In the genomic region with DNA sequence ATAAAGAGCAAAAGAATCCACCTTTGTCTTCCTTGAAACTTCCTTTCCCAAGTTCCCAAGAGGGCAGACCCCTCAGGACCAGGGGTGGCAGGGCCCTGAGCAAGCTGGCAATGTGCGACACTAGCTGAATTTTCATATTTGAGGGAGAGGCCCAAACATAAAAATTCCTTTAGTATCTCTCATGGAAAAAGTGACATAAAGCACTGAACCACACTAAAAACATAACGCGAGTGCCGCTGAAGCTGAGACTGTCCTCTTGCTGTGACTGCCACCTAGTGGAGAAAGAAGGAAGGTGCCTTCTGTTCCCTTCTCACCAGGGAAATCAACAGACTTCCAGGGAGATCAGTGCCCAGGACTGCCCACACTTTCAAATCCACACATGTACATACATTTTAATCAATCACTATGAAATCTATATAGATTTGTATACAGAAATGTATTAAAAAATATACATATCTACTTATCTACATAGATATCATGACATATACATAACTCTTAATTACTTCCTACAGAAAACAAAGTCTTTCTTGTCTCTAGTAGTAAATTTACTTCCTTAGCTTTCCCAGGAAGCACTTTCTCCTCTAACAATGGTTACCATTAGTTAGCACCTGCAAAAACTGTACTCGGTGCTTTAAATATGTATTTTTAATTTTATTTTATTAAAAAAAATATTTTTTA, we compare ENCODE assay signal across 8 cellular contexts. TPM values are rescaled to one million over a fixed set of nuclear protein-coding genes. Genes with fewer than 3 reads are reported as not detected.
DNase-seq lines count a peak whose midpoint lies in the region; ATAC-seq and TF ChIP-seq lines count a peak whose summit lies in the region.

No MANE protein-coding gene starts in this region.

- H3K9me2 ChIP-seq in Loucy (replicated peaks; ENCODE audit: low read depth, low read length), result no peaks in the 10 kb centered on the region

- H2AFZ ChIP-seq in Loucy (ENCODE audit: low read length), result no peak overlapping the region

- H3K27me3 ChIP-seq in Loucy (ENCODE audit: insufficient read depth, low read length, poor library complexity, severe bottlenecking) (no peaks in the 10 kb centered on the region), RWPE2 (ENCODE audit: insufficient read depth, poor library complexity, severe bottlenecking) (no peaks in the 10 kb centered on the region)

- no peaks in the 10 kb centered on the region for H3K9me3 ChIP-seq in Loucy (ENCODE audit: insufficient read depth, low read depth, low read length)
- no peaks in the 10 kb centered on the region for H3K9me3 ChIP-seq in RWPE2 (ENCODE audit: severe bottlenecking)

- H3K36me3 Mint-ChIP-seq in neural crest cell (ENCODE audit: low read depth), result peaks cover 14% of the 10 kb centered on the region
- peaks cover 56% of the 10 kb centered on the region for H3K36me3 Mint-ChIP-seq in stimulated activated naive CD8-positive, alpha-beta T cell treated with anti-CD3 and anti-CD28 coated beads, Interleukin-15, Interleukin-2, amounts not matched to agents 100 ng/mL and 50 ng/mL, for 24 hours (ENCODE audit: low read depth)

- no peak overlapping the region for H3K4me3 ChIP-seq in Loucy (ENCODE audit: low read length, poor library complexity, severe bottlenecking)
- no peak overlapping the region for H3K4me3 ChIP-seq in RWPE2 (ENCODE audit: severe bottlenecking)
- no peak overlapping the region for H3K4me3 ChIP-seq in fibroblast of pulmonary artery (replicated peaks; ENCODE audit: low read depth, low read length)

- H3K36me3 ChIP-seq in Loucy (ENCODE audit: insufficient read depth, low read length) (peaks cover 65% of the 10 kb centered on the region; the same call in 1 of the 2 replicates), RWPE2 (ENCODE audit: low read depth) (peaks cover 100% of the 10 kb centered on the region)

- TF ChIP-seq CTCF in GM13976 (IDR thresholded peaks at IDR 0.05; ENCODE audit: borderline replicate concordance, control extremely low read depth, extremely low read depth, insufficient read depth, missing control alignments) (peak; percentile 84), Loucy (conservative IDR thresholded peaks at IDR 0.05; ENCODE audit: low read length) (peak; percentile 92), RWPE2 (IDR thresholded peaks at IDR 0.05; ENCODE audit: poor library complexity, severe bottlenecking) (peak; percentile 96), fibroblast of pulmonary artery (IDR thresholded peaks at IDR 0.05; ENCODE audit: low read length, missing control alignments) (peak; percentile 99), neural crest cell (conservative IDR thresholded peaks at IDR 0.05) (peak; percentile 97)

- H3F3A ChIP-seq in Loucy (ENCODE audit: low read depth), result no peaks in the 10 kb centered on the region; the same call in 1 of the 2 replicates

- peak overlapping the region; percentile 80 for H3K4me3 Mint-ChIP-seq in neural crest cell
- peak overlapping the region; percentile 39 for H3K4me3 Mint-ChIP-seq in stimulated activated naive CD8-positive, alpha-beta T cell treated with anti-CD3 and anti-CD28 coated beads, Interleukin-15, Interleukin-2, amounts not matched to agents 100 ng/mL and 50 ng/mL, for 24 hours

- H3K79me2 ChIP-seq in Loucy (ENCODE audit: insufficient read depth, low read length), result no peaks in the 10 kb centered on the region

- no peaks in the 10 kb centered on the region for H3K27me3 Mint-ChIP-seq in neural crest cell (ENCODE audit: low read depth)
- no peaks in the 10 kb centered on the region for H3K27me3 Mint-ChIP-seq in stimulated activated naive CD8-positive, alpha-beta T cell treated with anti-CD3 and anti-CD28 coated beads, Interleukin-15, Interleukin-2, amounts not matched to agents 100 ng/mL and 50 ng/mL, for 24 hours

- in situ Hi-C loops in GM13976 (cut with MboI; ENCODE audit: low sequenced_read_pairs, unreplicated experiment), result loop anchor here (10.0 kb wide), 2 partner anchors 139 to 239 kb away; partner anchors contain the start of genes ISCU and SART3

- peak overlapping the region; percentile 31 for H3K27ac ChIP-seq in RWPE2 (ENCODE audit: poor library complexity, severe bottlenecking)

- no peaks in the 10 kb centered on the region for H3K9me3 Mint-ChIP-seq in neural crest cell
- no peaks in the 10 kb centered on the region for H3K9me3 Mint-ChIP-seq in stimulated activated naive CD8-positive, alpha-beta T cell treated with anti-CD3 and anti-CD28 coated beads, Interleukin-15, Interleukin-2, amounts not matched to agents 100 ng/mL and 50 ng/mL, for 24 hours

- no peaks in the 10 kb centered on the region for H4K20me1 ChIP-seq in Loucy (ENCODE audit: insufficient read depth, low read length, poor library complexity, severe bottlenecking)

- ATAC-seq in RWPE2 (ENCODE audit: low read depth), result peak; percentile 80
- no peak for ATAC-seq in HG02623 (IDR thresholded peaks at IDR 0.05; ENCODE audit: unreplicated experiment)

- no peak overlapping the region for H3K4me2 ChIP-seq in Loucy (ENCODE audit: low read depth, low read length, poor library complexity, severe bottlenecking)

- DNase-seq in GM13976 (ENCODE audit: low spot score) (peak; percentile 88), RWPE2 (ENCODE audit: low spot score) (no peak), fibroblast of pulmonary artery (ENCODE audit: low read depth) (peak; percentile 96), neural crest cell (ENCODE audit: low read depth, low spot score) (peak; percentile 73)
- DNase-seq in activated T-helper 9 cell treated with anti-CD3 and anti-CD28 coated beads, Interleukin-2, amount 50 U/mL, for 16 hours (ENCODE audit: low read depth), result peak; percentile 46

- peaks cover 3% of the 10 kb centered on the region for H3K4me1 ChIP-seq in Loucy (ENCODE audit: insufficient read depth, low read length, poor library complexity, severe bottlenecking)
- H3K4me1 ChIP-seq in RWPE2 (ENCODE audit: insufficient read depth, poor library complexity, severe bottlenecking), result peaks cover 8% of the 10 kb centered on the region

- H3K9ac ChIP-seq in Loucy (ENCODE audit: low read depth, low read length, poor library complexity, severe bottlenecking), result no peak overlapping the region

- H3K27ac Mint-ChIP-seq in neural crest cell (ENCODE audit: unreplicated experiment), result peak overlapping the region; percentile 98
- H3K27ac Mint-ChIP-seq in stimulated activated naive CD8-positive, alpha-beta T cell treated with anti-CD3 and anti-CD28 coated beads, Interleukin-15, Interleukin-2, amounts not matched to agents 100 ng/mL and 50 ng/mL, for 24 hours, result peak overlapping the region; percentile 90

- H3K4me1 Mint-ChIP-seq in neural crest cell, result peaks cover 44% of the 10 kb centered on the region
- peaks cover 8% of the 10 kb centered on the region for H3K4me1 Mint-ChIP-seq in stimulated activated naive CD8-positive, alpha-beta T cell treated with anti-CD3 and anti-CD28 coated beads, Interleukin-15, Interleukin-2, amounts not matched to agents 100 ng/mL and 50 ng/mL, for 24 hours (ENCODE audit: low read depth)

RNA-seq across cellular contexts. Expression of gene SSH1, which starts 53.8 kb away (rescaled TPM):
- total RNA-seq in neural crest cell, result 32.9 and 34.3 TPM in 2 replicates
